ENCODE assay signal across 3 cellular contexts in genomic region chr7:42209085-42209484, GRCh38. TPM values are rescaled to one million over a fixed set of nuclear protein-coding genes. Genes with fewer than 3 reads are reported as not detected.
"Had no signal": no experiment of that assay in that cellular context is flagged by ENCODE, and none has a peak within 500 bp of the region (broad histone marks: within the 10 kb centered on the region; RNA-seq: fewer than 3 reads in every experiment).

No MANE protein-coding gene starts in this region.

RNA-seq across cellular contexts. Expression of gene GLI3, which starts 27.9 kb away (rescaled TPM):
- total RNA-seq: HepG2, HT-29 had no signal
- polyA plus RNA-seq: HepG2, IgD-negative memory B cell had no signal
